ENCODE assay signal across 23 cellular contexts in the genomic region with DNA sequence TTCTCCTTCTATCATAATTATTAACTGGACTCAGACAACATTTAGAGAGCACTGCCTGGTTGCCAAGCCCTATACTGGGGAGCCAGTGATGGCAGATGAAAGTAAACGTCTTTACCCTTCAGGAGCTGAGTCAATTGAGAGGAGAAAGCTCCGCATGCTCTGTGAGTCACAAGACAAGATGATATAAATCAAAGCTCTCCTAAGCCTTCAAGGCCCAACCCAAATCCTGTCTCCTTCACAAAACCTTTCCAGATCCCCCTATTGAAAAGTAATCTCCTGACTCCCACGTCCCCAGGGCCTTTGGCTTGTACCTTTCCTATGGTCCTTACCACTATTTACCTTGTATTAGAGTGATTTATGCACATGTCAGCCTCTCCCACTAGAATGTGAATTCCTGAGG.
"Had no signal": no experiment of that assay in that cellular context is flagged by ENCODE, and none has a peak within 500 bp of the region (broad histone marks: within the 10 kb centered on the region; RNA-seq: fewer than 3 reads in every experiment).

No MANE protein-coding gene starts in this region.

- H3K4me1 ChIP-seq: body of pancreas, esophagus muscularis mucosa, gastroesophageal sphincter, psoas muscle, right atrium auricular region, thyroid gland had no signal

- DNase-seq: activated CD4-positive, alpha-beta memory T cell treated with anti-CD3 and anti-CD28 coated beads, Interleukin-2, amount 10 ng/mL, durations not matched to agents 7 days and 5 days; activated CD4-positive, alpha-beta T cell treated with anti-CD3 and anti-CD28 coated beads, Interleukin-2, amount 10 ng/mL, durations not matched to agents 24 days and 14 days; activated effector memory CD4-positive, alpha-beta T cell treated with anti-CD3 and anti-CD28 coated beads, Interleukin-2, amount 50 U/mL, for 16 hours; activated naive CD4-positive, alpha-beta T cell treated with anti-CD3 and anti-CD28 coated beads, Interleukin-2, amount 10 ng/mL, durations not matched to agents 7 days and 5 days; body of pancreas; effector CD4-positive, alpha-beta T cell; head of caudate nucleus; left ventricle myocardium superior; mammary epithelial cell; midbrain; natural killer cell; ovary; psoas muscle; stimulated activated CD4-positive, alpha-beta T cell treated with anti-CD3 and anti-CD28 coated beads, Interleukin-12 subunit alpha, Interleukin-12 subunit beta, amount 100 ng/mL, for 4 hours; stimulated activated CD4-positive, alpha-beta T cell treated with anti-CD3 and anti-CD28 coated beads, Interleukin-1b, Interleukin-23, amount 100 ng/mL, for 48 hours; substantia nigra; T-cell; thyroid gland had no signal

- ATAC-seq: activated CD4-positive, CD25-positive, alpha-beta regulatory T cell treated with anti-CD3 and anti-CD28 coated beads, Interleukin-2, amount 50 U/mL, for 24 hours; body of pancreas; gastroesophageal sphincter; left ventricle myocardium superior; natural killer cell; psoas muscle; T-cell had no signal

- H3K9me3 ChIP-seq: body of pancreas, esophagus muscularis mucosa, gastroesophageal sphincter, neutrophil, ovary, psoas muscle, right atrium auricular region, thyroid gland had no signal

- H3K36me3 ChIP-seq: esophagus muscularis mucosa, gastroesophageal sphincter, neutrophil, ovary, right atrium auricular region, thyroid gland had no signal

- H3K4me3 ChIP-seq: body of pancreas, esophagus muscularis mucosa, gastroesophageal sphincter, ovary, psoas muscle, right atrium auricular region, thyroid gland had no signal

- H3K27me3 ChIP-seq: body of pancreas, gastroesophageal sphincter, neutrophil, ovary, right atrium auricular region, thyroid gland had no signal
